11 cellular contexts compared by ENCODE assay signal in the genomic region with DNA sequence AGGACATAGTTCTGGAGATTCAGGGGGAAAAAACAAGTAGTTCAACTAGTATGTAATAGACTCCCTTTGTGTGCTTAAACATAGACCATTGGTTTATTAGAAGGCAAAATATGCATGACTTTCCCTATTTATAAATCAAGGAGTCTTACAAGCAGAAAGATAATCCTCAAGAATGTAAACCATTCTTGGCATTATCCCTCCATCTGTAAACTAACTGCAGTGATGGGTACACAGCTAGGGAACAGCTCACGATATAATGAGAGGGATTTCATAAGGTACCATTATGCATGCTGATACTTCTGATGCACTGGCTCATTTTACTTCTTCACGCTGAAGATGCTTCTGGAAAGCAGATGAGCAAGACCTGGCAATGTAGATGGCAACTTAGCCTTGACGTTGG. TPM values are rescaled to one million over a fixed set of nuclear protein-coding genes. Genes with fewer than 3 reads are reported as not detected.
DNase-seq lines count a peak whose midpoint lies in the region; ATAC-seq, FAIRE-seq and TF ChIP-seq lines count a peak whose summit lies in the region.
"Had no signal": no experiment of that assay in that cellular context is flagged by ENCODE, and none has a peak within 500 bp of the region (broad histone marks: within the 10 kb centered on the region; RNA-seq: fewer than 3 reads in every experiment).

No MANE protein-coding gene starts in this region.

- no peak overlapping the region for H2BK15ac ChIP-seq in H1 (ENCODE audit: low read length)

- no peak overlapping the region for H3K4ac ChIP-seq in H1 (replicated peaks; ENCODE audit: insufficient read length, low read depth, low read length)

- H3K4me1 ChIP-seq in OCI-LY1 (ENCODE audit: insufficient read depth, low read length, severe bottlenecking) (peaks cover 39% of the 10 kb centered on the region), H1 (replicated peaks in 1 of 4; ENCODE audit: control insufficient read depth in 3 of 4, insufficient read depth in 4 of 4, low read length in 3 of 4) (peaks cover 0 to 6% (median 1%) of the 10 kb centered on the region in 4 experiments; a peak in 4 of 7 replicates), ascending aorta (peaks cover 4 to 12% of the 10 kb centered on the region in 2 donors)

- CTCF ChIA-PET in H1 (lab: Charles Lee; ENCODE audit: partially characterized antibody), result interaction anchor here (0.9 kb wide), 1 partner anchor 9 kb away, joined by 3 read pairs; no protein-coding TSS in a partner anchor

- peaks cover 18% of the 10 kb centered on the region for H3K4me1 Mint-ChIP-seq in progenitor cell of endocrine pancreas (ENCODE audit: low read depth)

- H3K27me3 ChIP-seq in OCI-LY1 (ENCODE audit: insufficient read depth, low read length) (no peaks in the 10 kb centered on the region), H1 (replicated peaks in 1 of 4; ENCODE audit: control insufficient read depth in 3 of 4, extremely low read depth in 1 of 4, insufficient read depth in 3 of 4, low read length in 3 of 4) (no peaks in the 10 kb centered on the region; a peak in 2 of 7 replicates), ascending aorta (no peaks in the 10 kb centered on the region)
- H3K27me3 ChIP-seq: pancreas had no signal

- no peak for TF ChIP-seq RAD21 in H1 (IDR thresholded peaks at IDR 0.05 in 1 of 2, conservative IDR thresholded peaks at IDR 0.05 in 1 of 2; ENCODE audit: low read depth in 2 of 2, low read length in 2 of 2)

- DNase-seq in EL (peak; percentile 35), H1 (ENCODE audit: low read depth in 1 of 2, low spot score in 2 of 2) (no peak), progenitor cell of endocrine pancreas (ENCODE audit: low spot score, unreplicated experiment) (no peak), ascending aorta (ENCODE audit: low spot score in 2 of 2) (no peak)
- DNase-seq: NCI-H187 treated with DMSO at 0.1 percent for 48 hours, pancreas had no signal

- peak overlapping the region; percentile 95 for H3K4me3 Mint-ChIP-seq in progenitor cell of endocrine pancreas (ENCODE audit: low read depth)

- intact Hi-C loops in ascending aorta (cut with DNase I), result loop anchor here (2.0 kb wide), 1 partner anchor 452 kb away; no protein-coding TSS in a partner anchor

- no peak overlapping the region for H2AFZ ChIP-seq in OCI-LY1 (ENCODE audit: low read length)
- peak overlapping the region; percentile 76 for H2AFZ ChIP-seq in H1 (ENCODE audit: low read length)

- no peaks in the 10 kb centered on the region for H3K9me3 ChIP-seq in OCI-LY1 (ENCODE audit: low read length)
- no peaks in the 10 kb centered on the region for H3K9me3 ChIP-seq in H1 (ENCODE audit: insufficient read depth in 2 of 2, low read depth in 1 of 2, low read length in 1 of 2)
- no peaks in the 10 kb centered on the region for H3K9me3 ChIP-seq in ascending aorta
- H3K9me3 ChIP-seq: pancreas had no signal

- no peak overlapping the region for H3K18ac ChIP-seq in H1 (ENCODE audit: extremely low read depth, low read length)

- TF ChIP-seq EP300 in H1 (IDR thresholded peaks at IDR 0.05; ENCODE audit: borderline replicate concordance in 1 of 2, low read depth in 2 of 2, low read length in 2 of 2), result no peak

- POLR2A ChIA-PET in H1 (lab: Charles Lee; ENCODE audit: partially characterized antibody), result no interaction called here

- H4K8ac ChIP-seq in H1 (ENCODE audit: extremely low read depth, insufficient read depth, low read length), result no peak overlapping the region

- H3K79me1 ChIP-seq in H1 (ENCODE audit: low read depth, low read length), result peaks cover 10% of the 10 kb centered on the region

- ATAC-seq in GM21576 (IDR thresholded peaks at IDR 0.05; ENCODE audit: unreplicated experiment) (no peak), HG03354 (IDR thresholded peaks at IDR 0.05; ENCODE audit: poor library complexity, severe bottlenecking, unreplicated experiment) (no peak), GM18519 (IDR thresholded peaks at IDR 0.05; ENCODE audit: low FRiP score, unreplicated experiment) (no peak)

- H3K9ac ChIP-seq in OCI-LY1 (ENCODE audit: low read length), result no peak overlapping the region; the same call in 1 of the 2 replicates
- no peak overlapping the region for H3K9ac ChIP-seq in H1 (replicated peaks in 1 of 4; ENCODE audit: extremely low read depth in 1 of 4, low read depth in 3 of 4, low read length in 3 of 4)

- H3K14ac ChIP-seq in H1 (ENCODE audit: insufficient read length), result no peak overlapping the region

- H2BK5ac ChIP-seq in H1 (ENCODE audit: low read depth, low read length), result no peak overlapping the region

- H3K9me2 ChIP-seq in OCI-LY1 (ENCODE audit: low read depth, low read length), result no peaks in the 10 kb centered on the region

- H3K36me3 Mint-ChIP-seq in progenitor cell of endocrine pancreas (ENCODE audit: insufficient read depth), result no peaks in the 10 kb centered on the region

- WGBS in H1 (ENCODE audit: extremely low coverage in 1 of 2, insufficient coverage in 1 of 2, insufficient read length in 1 of 2, insufficient replicate concordance in 2 of 2, low coverage in 1 of 2, low lambda C conversion rate in 2 of 2, missing lambda C conversion rate in 1 of 2), 2 experiments, result 59% methylated on average over 3 of the region's 3 CpGs; no CpG with 5 or more reads in 1 of the 2 experiments

- no peak overlapping the region for H3K23ac ChIP-seq in H1 (ENCODE audit: insufficient read length)

- H3K23me2 ChIP-seq in H1 (ENCODE audit: low read depth, low read length), result peaks cover 11% of the 10 kb centered on the region; the same call in 1 of the 2 replicates

- no peak overlapping the region; the same call in 1 of the 2 replicates for H2BK12ac ChIP-seq in H1 (ENCODE audit: low read depth, low read length)

- H3K56ac ChIP-seq in H1 (replicated peaks; ENCODE audit: insufficient read length, low read depth, low read length), result no peak overlapping the region

- H3K4me2 ChIP-seq in OCI-LY1 (ENCODE audit: low read length) (peak overlapping the region; percentile 98), H1 (ENCODE audit: insufficient read depth in 1 of 2, low read depth in 2 of 2, low read length in 2 of 2) (peak overlapping the region; percentile 82 to 85)

- H2BK20ac ChIP-seq in H1 (ENCODE audit: low read length), result no peak overlapping the region

- peak overlapping the region; percentile 92 for H3K27ac Mint-ChIP-seq in progenitor cell of endocrine pancreas

- H3K9me3 Mint-ChIP-seq in progenitor cell of endocrine pancreas (ENCODE audit: low read depth), result no peaks in the 10 kb centered on the region

- TF ChIP-seq CTCF in OCI-LY1 (IDR thresholded peaks at IDR 0.05; ENCODE audit: low read length) (no peak), H1 (IDR thresholded peaks at IDR 0.05; ENCODE audit: control extremely low read depth in 1 of 3, insufficient read depth in 1 of 3, low read depth in 1 of 3, low read length in 3 of 3) (no peak), progenitor cell of endocrine pancreas (IDR thresholded peaks at IDR 0.05; ENCODE audit: unreplicated experiment) (no peak), ascending aorta (IDR thresholded peaks at IDR 0.05) (no peak)

- H2AK5ac ChIP-seq in H1 (ENCODE audit: low read depth, low read length), result no peak overlapping the region

- no peak for TF ChIP-seq POLR2A in H1 (IDR thresholded peaks at IDR 0.05; ENCODE audit: control extremely low read depth in 1 of 2, low read depth in 2 of 2, low read length in 2 of 2)

- peak overlapping the region; percentile 84 for H3K4me3 ChIP-seq in OCI-LY1 (ENCODE audit: low read depth, low read length, poor library complexity, severe bottlenecking)
- H3K4me3 ChIP-seq in H1 (ENCODE audit: extremely low read depth in 1 of 4, insufficient read depth in 2 of 4, low read depth in 3 of 4, low read length in 4 of 4), result peak overlapping the region in 2 of 4 experiments; percentile 77 to 100; a peak in 2 of 8 replicates
- peak overlapping the region in 1 of 2 donors; percentile 78 for H3K4me3 ChIP-seq in ascending aorta

- peaks cover 2% of the 10 kb centered on the region for H3K27me3 Mint-ChIP-seq in progenitor cell of endocrine pancreas

- H4K20me1 ChIP-seq in OCI-LY1 (ENCODE audit: insufficient read depth, low read length), result no peaks in the 10 kb centered on the region
- no peaks in the 10 kb centered on the region for H4K20me1 ChIP-seq in H1 (replicated peaks in 1 of 2; ENCODE audit: control insufficient read depth in 1 of 2, insufficient read depth in 2 of 2, low read length in 2 of 2)

- no peaks in the 10 kb centered on the region for H3F3A ChIP-seq in OCI-LY1 (ENCODE audit: insufficient read depth, low read length)

- H3K36me3 ChIP-seq in OCI-LY1 (ENCODE audit: insufficient read depth, low read length) (peaks cover 21% of the 10 kb centered on the region; the same call in 1 of the 2 replicates), H1 (ENCODE audit: control insufficient read depth in 2 of 4, insufficient read depth in 4 of 4, low read length in 3 of 4) (peaks cover 0 to 5% (median 2%) of the 10 kb centered on the region in 4 experiments; a peak in 2 of 8 replicates), ascending aorta (no peaks in the 10 kb centered on the region)
- H3K36me3 ChIP-seq: pancreas had no signal

- H2BK120ac ChIP-seq in H1 (replicated peaks; ENCODE audit: low read depth, low read length), result no peak overlapping the region

- no peak overlapping the region for H4K5ac ChIP-seq in H1 (ENCODE audit: insufficient read length, low read depth, low read length)

- no peak for FAIRE-seq in H1 (lab: Jason Lieb, UNC)
- FAIRE-seq: bronchial epithelial cell, pancreas had no signal

- H4K91ac ChIP-seq in H1 (replicated peaks; ENCODE audit: insufficient read length, low read length), result no peak overlapping the region

- H3K27ac ChIP-seq in OCI-LY1 (ENCODE audit: low read depth, low read length, poor library complexity, severe bottlenecking) (no peak overlapping the region), H1 (ENCODE audit: low read depth, low read length) (no peak overlapping the region), ascending aorta (no peak overlapping the region)

- peaks cover 32% of the 10 kb centered on the region for H3K79me2 ChIP-seq in OCI-LY1 (ENCODE audit: insufficient read depth, low read length)
- H3K79me2 ChIP-seq in H1 (ENCODE audit: control insufficient read depth in 1 of 2, insufficient read depth in 2 of 2, low read length in 2 of 2), result peaks cover 14 to 34% of the 10 kb centered on the region in 2 experiments

RNA-seq across cellular contexts. Expression of gene FBXO15, which starts 0.9 kb away (rescaled TPM):
- 0.46 and 0.84 TPM in 2 replicates for total RNA-seq in H1 (2021; fragmentation: NEBNext Ultra II Directional; extraction: Animal tissue kit (Norgen Biotek cat#: 25700))
- 0.75 and 0.85 TPM in 2 replicates for polyA plus RNA-seq in H1 (2011; rRNA removed)
- 0.96 TPM for polyA plus RNA-seq in H1 (2011; cell fraction: cytosol; rRNA removed)
- polyA plus RNA-seq in H1 (2011; cell fraction: nucleus; rRNA removed), result 1.2 TPM
- polyA plus RNA-seq in H1 (2012, experiment 1 of 2), result 0.35 to 1.4 TPM (median 0.95 TPM) in 4 replicates
- polyA plus RNA-seq in H1 (2012, experiment 2 of 2), result 0.56 TPM
- 0.81 TPM for polyA plus RNA-seq in H1 (2013, experiment 1 of 2)
- polyA plus RNA-seq in H1 (2013, experiment 2 of 2), result 0.98 TPM
- 0.73 and 2.5 TPM in 2 replicates for polyA minus RNA-seq in H1 (2011; rRNA and poly(A)+ RNA removed)
- not detected for polyA minus RNA-seq in H1 (2011; cell fraction: cytosol; rRNA and poly(A)+ RNA removed)
- polyA minus RNA-seq in H1 (2011; cell fraction: nucleus; rRNA and poly(A)+ RNA removed), result 1.2 TPM
- total RNA-seq in progenitor cell of endocrine pancreas, result 2.7 and 4.3 TPM in 2 replicates
- total RNA-seq in ascending aorta, result not detected
- total RNA-seq: bronchial epithelial cell had no signal

RNA-seq across cellular contexts. Expression of gene TIMM21, which starts 1.6 kb away (rescaled TPM):
- total RNA-seq in H1 (2021; fragmentation: NEBNext Ultra II Directional; extraction: Animal tissue kit (Norgen Biotek cat#: 25700)), result 43.8 and 46.3 TPM in 2 replicates
- 17.6 and 27.9 TPM in 2 replicates for polyA plus RNA-seq in H1 (2011; rRNA removed)
- polyA plus RNA-seq in H1 (2011; cell fraction: cytosol; rRNA removed), result 41.9 TPM
- polyA plus RNA-seq in H1 (2011; cell fraction: nucleus; rRNA removed), result 21.7 TPM
- 45.8 to 82.6 TPM (median 47.0 TPM) in 4 replicates for polyA plus RNA-seq in H1 (2012, experiment 1 of 2)
- polyA plus RNA-seq in H1 (2012, experiment 2 of 2), result 3.5 TPM
- 33.2 TPM for polyA plus RNA-seq in H1 (2013, experiment 1 of 2)
- polyA plus RNA-seq in H1 (2013, experiment 2 of 2), result 34.8 TPM
- polyA minus RNA-seq in H1 (2011; rRNA and poly(A)+ RNA removed), result 30.6 and 37.6 TPM in 2 replicates
- polyA minus RNA-seq in H1 (2011; cell fraction: cytosol; rRNA and poly(A)+ RNA removed), result 16.1 TPM
- polyA minus RNA-seq in H1 (2011; cell fraction: nucleus; rRNA and poly(A)+ RNA removed), result 14.3 TPM
- 27.5 and 35.2 TPM in 2 replicates for total RNA-seq in progenitor cell of endocrine pancreas
- 27.2 TPM for total RNA-seq in ascending aorta
